Comparison of ENCODE assay signal across 16 cellular contexts in the genomic region with DNA sequence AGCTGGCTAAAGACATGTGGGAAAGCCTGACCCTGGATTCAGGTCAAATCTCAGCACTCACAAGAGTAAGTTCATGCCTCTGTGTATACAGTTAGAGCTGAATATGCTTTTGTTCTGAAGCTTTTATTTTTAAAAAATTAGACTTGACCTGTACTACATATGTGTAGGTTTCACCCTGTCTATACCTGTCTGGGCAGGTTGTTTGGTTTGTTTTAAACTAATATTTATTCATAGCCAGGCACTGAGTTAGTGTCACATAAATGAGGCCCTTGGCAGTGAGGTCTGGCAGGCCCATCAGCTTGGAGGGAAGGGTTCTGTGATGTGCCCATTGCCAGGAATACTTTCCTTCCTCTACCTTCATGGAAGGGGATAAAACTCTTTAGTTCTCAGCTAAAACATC. TPM values are rescaled to one million over a fixed set of nuclear protein-coding genes. Genes with fewer than 3 reads are reported as not detected.
DNase-seq lines count a peak whose midpoint lies in the region; ATAC-seq and TF ChIP-seq lines count a peak whose summit lies in the region.
"Had no signal": no experiment of that assay in that cellular context is flagged by ENCODE, and none has a peak within 500 bp of the region (broad histone marks: within the 10 kb centered on the region; RNA-seq: fewer than 3 reads in every experiment).

No MANE protein-coding gene starts in this region.

- intact Hi-C loops in activated CD4-positive, alpha-beta memory T cell treated with anti-CD3 and anti-CD28 coated beads for 36 hours (cut with micrococcal nuclease), result no loop called here
- intact Hi-C loops in ovary (cut with DNase I), result no loop called here

- H3K4me1 ChIP-seq in skeletal muscle tissue (ENCODE audit: control insufficient read depth in 3 of 3, insufficient read depth in 3 of 3, low read length in 3 of 3) (peaks cover 34 to 52% (median 38%) of the 10 kb centered on the region in 3 donors), ovary (ENCODE audit: insufficient read depth) (peaks cover 6% of the 10 kb centered on the region)

- ATAC-seq in T-helper 17 cell (no peak), esophagus mucosa (peak; percentile 47)

- peaks cover 32% of the 10 kb centered on the region for H3K4me1 Mint-ChIP-seq in activated CD4-positive, alpha-beta memory T cell treated with anti-CD3 and anti-CD28 coated beads, Interleukin-2, amount 10 ng/mL, durations not matched to agents 7 days and 5 days
- H3K4me1 Mint-ChIP-seq in activated CD4-positive, alpha-beta memory T cell treated with anti-CD3 and anti-CD28 coated beads for 36 hours (ENCODE audit: low read depth), result peaks cover 28% of the 10 kb centered on the region
- peaks cover 21% of the 10 kb centered on the region for H3K4me1 Mint-ChIP-seq in T-helper 17 cell
- H3K4me1 Mint-ChIP-seq in osteocyte (ENCODE audit: unreplicated experiment), result no peaks in the 10 kb centered on the region

- H3K36me3 ChIP-seq in skeletal muscle tissue (ENCODE audit: control insufficient read depth in 3 of 3, insufficient read depth in 3 of 3, low read length in 3 of 3) (peaks cover 2 to 7% (median 5%) of the 10 kb centered on the region in 3 donors), ovary (no peaks in the 10 kb centered on the region)
- H3K36me3 ChIP-seq: brain microvascular endothelial cell, MG63 had no signal

- no peak overlapping the region for H3K27ac Mint-ChIP-seq in activated CD4-positive, alpha-beta memory T cell treated with anti-CD3 and anti-CD28 coated beads, Interleukin-2, amount 10 ng/mL, durations not matched to agents 7 days and 5 days
- H3K27ac Mint-ChIP-seq in activated CD4-positive, alpha-beta memory T cell treated with anti-CD3 and anti-CD28 coated beads for 36 hours, result no peak overlapping the region
- no peak overlapping the region for H3K27ac Mint-ChIP-seq in T-helper 17 cell
- H3K27ac Mint-ChIP-seq in osteocyte (ENCODE audit: unreplicated experiment), result no peak overlapping the region

- no peaks in the 10 kb centered on the region for H3K9me3 Mint-ChIP-seq in activated CD4-positive, alpha-beta memory T cell treated with anti-CD3 and anti-CD28 coated beads, Interleukin-2, amount 10 ng/mL, durations not matched to agents 7 days and 5 days
- H3K9me3 Mint-ChIP-seq in activated CD4-positive, alpha-beta memory T cell treated with anti-CD3 and anti-CD28 coated beads for 36 hours, result no peaks in the 10 kb centered on the region
- no peaks in the 10 kb centered on the region for H3K9me3 Mint-ChIP-seq in osteocyte (ENCODE audit: unreplicated experiment)

- CTCF ChIA-PET in activated CD4-positive, alpha-beta memory T cell treated with anti-CD3 and anti-CD28 coated beads, Interleukin-2, amount 10 ng/mL, durations not matched to agents 7 days and 5 days (lab: Charles Lee), result interaction anchor here (0.6 to 3.3 kb wide), 11 partner anchors 9 to 158 kb away, joined by 3 to 21 read pairs (median 6); a partner anchor contains a TSS
- CTCF ChIA-PET in activated CD4-positive, alpha-beta memory T cell treated with anti-CD3 and anti-CD28 coated beads for 36 hours (lab: Charles Lee), result interaction anchor here (0.9 to 2.7 kb wide), 10 partner anchors 26 to 356 kb away, joined by 3 to 15 read pairs (median 4); a partner anchor contains a TSS

- H3K9me3 ChIP-seq in T-helper 17 cell (ENCODE audit: control insufficient read depth, low read length, poor library complexity, severe bottlenecking) (no peaks in the 10 kb centered on the region), skeletal muscle tissue (ENCODE audit: control insufficient read depth in 3 of 3, low read length in 3 of 3) (no peaks in the 10 kb centered on the region), ovary (no peaks in the 10 kb centered on the region)
- H3K9me3 ChIP-seq: MG63 had no signal

- H3K27ac ChIP-seq in skeletal muscle tissue (ENCODE audit: low read depth, low read length) (peak overlapping the region; percentile 95), ovary (no peak overlapping the region)
- H3K27ac ChIP-seq: brain microvascular endothelial cell, HL-60 had no signal

- peaks cover 5% of the 10 kb centered on the region for H3K36me3 Mint-ChIP-seq in activated CD4-positive, alpha-beta memory T cell treated with anti-CD3 and anti-CD28 coated beads, Interleukin-2, amount 10 ng/mL, durations not matched to agents 7 days and 5 days (ENCODE audit: low read depth)
- H3K36me3 Mint-ChIP-seq in activated CD4-positive, alpha-beta memory T cell treated with anti-CD3 and anti-CD28 coated beads for 36 hours, result peaks cover 4% of the 10 kb centered on the region
- H3K36me3 Mint-ChIP-seq in T-helper 17 cell (ENCODE audit: low read depth) (no peaks in the 10 kb centered on the region), osteocyte (ENCODE audit: unreplicated experiment) (no peaks in the 10 kb centered on the region)

- no peak for DNase-seq in activated CD4-positive, alpha-beta memory T cell treated with anti-CD3 and anti-CD28 coated beads, Interleukin-2, amount 10 ng/mL, durations not matched to agents 7 days and 5 days
- DNase-seq in activated CD4-positive, alpha-beta memory T cell treated with anti-CD3 and anti-CD28 coated beads for 36 hours, result no peak
- DNase-seq in T-helper 17 cell (no peak), ovary (no peak), occipital lobe (lab: John Stamatoyannopoulos, UW) (no peak), osteocyte (ENCODE audit: extremely low spot score, unreplicated experiment) (no peak)
- DNase-seq: activated CD8-positive, alpha-beta memory T cell treated with anti-CD3 and anti-CD28 coated beads, Interleukin-2, amount 50 U/mL, for 48 hours; MG63; midbrain; T1000 had no signal

- H3K4me3 Mint-ChIP-seq in activated CD4-positive, alpha-beta memory T cell treated with anti-CD3 and anti-CD28 coated beads, Interleukin-2, amount 10 ng/mL, durations not matched to agents 7 days and 5 days, result peak overlapping the region; percentile 83
- H3K4me3 Mint-ChIP-seq in activated CD4-positive, alpha-beta memory T cell treated with anti-CD3 and anti-CD28 coated beads for 36 hours, result no peak overlapping the region
- H3K4me3 Mint-ChIP-seq in T-helper 17 cell (peak overlapping the region; percentile 88), osteocyte (ENCODE audit: unreplicated experiment) (no peak overlapping the region)

- no peak for TF ChIP-seq POLR2A in ovary (IDR thresholded peaks at IDR 0.05)

- TF ChIP-seq CTCF in ovary (IDR thresholded peaks at IDR 0.05), result no peak
- no peak for TF ChIP-seq CTCF in osteocyte (IDR thresholded peaks at IDR 0.05)

- H3K27me3 ChIP-seq in skeletal muscle tissue (ENCODE audit: control insufficient read depth in 3 of 3, insufficient read depth in 3 of 3, low read length in 3 of 3), result no peaks in the 10 kb centered on the region
- H3K27me3 ChIP-seq in ovary, result no peaks in the 10 kb centered on the region
- H3K27me3 ChIP-seq: brain microvascular endothelial cell, MG63 had no signal

- no peak for TF ChIP-seq EP300 in ovary (IDR thresholded peaks at IDR 0.05)

- no peaks in the 10 kb centered on the region for H3K27me3 Mint-ChIP-seq in activated CD4-positive, alpha-beta memory T cell treated with anti-CD3 and anti-CD28 coated beads, Interleukin-2, amount 10 ng/mL, durations not matched to agents 7 days and 5 days
- no peaks in the 10 kb centered on the region for H3K27me3 Mint-ChIP-seq in activated CD4-positive, alpha-beta memory T cell treated with anti-CD3 and anti-CD28 coated beads for 36 hours
- no peaks in the 10 kb centered on the region for H3K27me3 Mint-ChIP-seq in T-helper 17 cell
- peaks cover 22% of the 10 kb centered on the region for H3K27me3 Mint-ChIP-seq in osteocyte (ENCODE audit: unreplicated experiment)

- H3K4me3 ChIP-seq in skeletal muscle tissue (ENCODE audit: low read length in 3 of 3) (peak overlapping the region; percentile 63 to 68 (median 65)), ovary (no peak overlapping the region)
- H3K4me3 ChIP-seq: MG63 had no signal

- H3K9ac ChIP-seq in skeletal muscle tissue (ENCODE audit: low read depth in 1 of 3, low read length in 3 of 3), result peak overlapping the region; percentile 80 to 90 (median 83)

- POLR2A ChIA-PET in activated CD4-positive, alpha-beta memory T cell treated with anti-CD3 and anti-CD28 coated beads, Interleukin-2, amount 10 ng/mL, durations not matched to agents 7 days and 5 days (lab: Charles Lee), result interaction anchor here (0.6 to 3.7 kb wide), 11 partner anchors 9 to 607 kb away, joined by 3 to 37 read pairs (median 7); a partner anchor contains a TSS
- POLR2A ChIA-PET in activated CD4-positive, alpha-beta memory T cell treated with anti-CD3 and anti-CD28 coated beads for 36 hours (lab: Charles Lee), result interaction anchor here (0.9 to 5.6 kb wide), 3 partner anchors 33 to 274 kb away, joined by 4 to 34 read pairs (median 6); a partner anchor contains a TSS

RNA-seq across cellular contexts. Expression of a gene that starts 1.9 kb away (rescaled TPM):
- total RNA-seq in activated CD4-positive, alpha-beta memory T cell treated with anti-CD3 and anti-CD28 coated beads, Interleukin-2, amount 10 ng/mL, durations not matched to agents 7 days and 5 days, result 10 to 100 TPM; 27.7 to 30.9 TPM
- 10 to 100 TPM; 36.3 to 39.6 TPM for total RNA-seq in activated CD4-positive, alpha-beta memory T cell treated with anti-CD3 and anti-CD28 coated beads for 36 hours
- total RNA-seq in T-helper 17 cell, result 10 to 100 TPM; 28.0 to 30.3 TPM
- 9.5 TPM for total RNA-seq in esophagus mucosa
- total RNA-seq in skeletal muscle tissue, result 22.4 TPM
- total RNA-seq in ovary, result 10 to 100 TPM in 4 of 7 donors, 1 to 10 TPM in 3; 4.9 to 18.0 (median 12.2) TPM
- polyA plus RNA-seq in ovary, result 10 to 100 TPM in 1 of 2 donors, 1 to 10 TPM in 1; 7.3 to 23.7 TPM
- total RNA-seq in occipital lobe, result 30.4 TPM
- not detected in 2 replicates for total RNA-seq in osteocyte

RNA-seq across cellular contexts. Expression of a gene that starts 31.9 kb away (rescaled TPM):
- not detected for total RNA-seq in activated CD4-positive, alpha-beta memory T cell treated with anti-CD3 and anti-CD28 coated beads, Interleukin-2, amount 10 ng/mL, durations not matched to agents 7 days and 5 days
- total RNA-seq in activated CD4-positive, alpha-beta memory T cell treated with anti-CD3 and anti-CD28 coated beads for 36 hours, result under 1 TPM in 1 of 2 experiments, not detected in 1; 0.26 TPM
- 1 to 10 TPM in 1 of 2 donors, under 1 TPM in 1; 0.05 to 1.1 TPM for total RNA-seq in T-helper 17 cell
- not detected for total RNA-seq in esophagus mucosa
- total RNA-seq in skeletal muscle tissue, result under 0.01 TPM
- total RNA-seq in ovary, result 1 to 10 TPM in 1 of 7 donors, under 1 TPM in 4, not detected in 2; 0.15 to 2.2 (median 0.57) TPM
- under 1 TPM; 0.30 to 0.45 TPM for polyA plus RNA-seq in ovary
- 5.0 TPM for total RNA-seq in occipital lobe
- total RNA-seq in osteocyte, result not detected in 2 replicates
- total RNA-seq: fibroblast of lung had no signal
- polyA plus RNA-seq: AG04450, fibroblast of lung had no signal

RNA-seq across cellular contexts. Expression of a gene that starts 33.2 kb away (rescaled TPM):
- total RNA-seq in activated CD4-positive, alpha-beta memory T cell treated with anti-CD3 and anti-CD28 coated beads, Interleukin-2, amount 10 ng/mL, durations not matched to agents 7 days and 5 days, result 10 to 100 TPM; 35.4 to 35.7 TPM
- total RNA-seq in activated CD4-positive, alpha-beta memory T cell treated with anti-CD3 and anti-CD28 coated beads for 36 hours, result 10 to 100 TPM; 50.1 to 51.3 TPM
- total RNA-seq in T-helper 17 cell (10 to 100 TPM; 24.3 to 24.4 TPM), esophagus mucosa (38.3 TPM), skeletal muscle tissue (56.9 TPM), ovary (10 to 100 TPM; 38.1 to 52.3 (median 43.5) TPM), occipital lobe (55.4 TPM), osteocyte (40.3 and 46.5 TPM in 2 replicates)
- polyA plus RNA-seq in ovary, result 10 to 100 TPM; 51.3 to 63.5 TPM

Comparison
In these comparisons a context has a peak if more than half of its experiments do, and no peak if none do; other contexts are left out.
1. H3K4me3 Mint-ChIP-seq: peak in activated CD4-positive, alpha-beta memory T cell treated with anti-CD3 and anti-CD28 coated beads, Interleukin-2, amount 10 ng/mL, durations not matched to agents 7 days and 5 days (single experiment) and T-helper 17 cell (single experiment); none in activated CD4-positive, alpha-beta memory T cell treated with anti-CD3 and anti-CD28 coated beads for 36 hours (single experiment) and osteocyte (single experiment).